In the genomic region with DNA sequence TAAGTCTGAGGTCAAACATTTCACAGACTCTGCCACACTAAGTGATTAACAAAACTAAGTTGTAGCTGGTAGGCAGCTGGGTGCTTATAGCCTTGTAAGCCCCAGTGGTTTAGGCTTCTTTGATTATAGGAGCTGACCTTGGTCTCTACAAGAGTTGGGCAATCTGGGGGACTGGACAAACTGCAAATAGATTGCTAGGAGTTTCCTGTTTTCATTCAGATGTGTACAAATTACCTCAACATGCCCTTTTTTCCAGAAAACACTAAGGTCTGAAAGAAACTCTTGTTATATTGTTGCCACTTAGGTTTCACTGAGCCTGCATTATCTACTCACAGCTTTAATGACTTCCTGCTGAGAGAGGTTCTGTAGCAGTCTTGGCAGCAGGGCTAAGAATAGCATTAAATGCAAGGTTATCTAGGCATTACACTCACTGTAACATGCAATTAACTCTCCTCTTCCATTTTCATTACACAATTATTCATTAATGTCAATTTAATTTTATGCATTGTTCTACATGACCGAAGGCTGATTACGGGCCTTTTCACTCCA, we compare ENCODE assay signal across 12 cellular contexts.
DNase-seq lines count a peak whose midpoint lies in the region; ATAC-seq and TF ChIP-seq lines count a peak whose summit lies in the region.
"Had no signal": no experiment of that assay in that cellular context is flagged by ENCODE, and none has a peak within 500 bp of the region (broad histone marks: within the 10 kb centered on the region; RNA-seq: fewer than 3 reads in every experiment).

No MANE protein-coding gene starts in this region.

- no peak for ATAC-seq in IMR-90 (ENCODE audit: low read depth)
- no peak for ATAC-seq in GM19035 (IDR thresholded peaks at IDR 0.05; ENCODE audit: unreplicated experiment)
- no peak for ATAC-seq in GM18502 (IDR thresholded peaks at IDR 0.05; ENCODE audit: poor library complexity, unreplicated experiment)
- ATAC-seq: foreskin keratinocyte had no signal

- no TSS peak for BruUV-seq in IMR-90 (replicated peaks; lab: Mats Ljungman, UMichigan)

- no peaks in the 10 kb centered on the region for H3K79me1 ChIP-seq in IMR-90 (ENCODE audit: low read depth in 1 of 2, low read length in 2 of 2)

- H2BK5ac ChIP-seq in IMR-90 (ENCODE audit: low read depth, low read length, poor library complexity, severe bottlenecking) = no peak overlapping the region

- H2AK5ac ChIP-seq in IMR-90 (ENCODE audit: low read depth, low read length) = no peak overlapping the region

- no peak overlapping the region for H3K4me3 ChIP-seq in IMR-90 (ENCODE audit: insufficient read depth, low read depth, low read length)
- no peak overlapping the region for H3K4me3 ChIP-seq in hepatocyte

- no peaks in the 10 kb centered on the region for H3K79me2 ChIP-seq in hepatocyte

- no peak overlapping the region for H3K56ac ChIP-seq in IMR-90 (ENCODE audit: extremely low read depth, insufficient read depth, low read length)

- POLR2A ChIA-PET in IMR-90 (lab: Charles Lee; ENCODE audit: unreplicated experiment) = interaction anchor here (1.2 kb wide), 1 partner anchor 311 kb away, joined by 3 read pairs; no protein-coding TSS in a partner anchor

- WGBS in IMR-90 (ENCODE audit: extremely low coverage in 2 of 2, insufficient read length in 1 of 2), 2 experiments = no CpG with 5 or more reads among the region's 2 CpGs
- WGBS in hepatocyte (ENCODE audit: low lambda C conversion rate, missing lambda C conversion rate) = 44% methylated on average over 2 of the region's 2 CpGs

- intact Hi-C loops in IMR-90 (cut with micrococcal nuclease) = no loop called here

- H2AFZ ChIP-seq in IMR-90 (replicated peaks; ENCODE audit: low read length, poor library complexity) (no peak overlapping the region), hepatocyte (no peak overlapping the region)

- H4K20me1 ChIP-seq in IMR-90 (ENCODE audit: insufficient read depth, low read length) = no peaks in the 10 kb centered on the region
- H4K20me1 ChIP-seq in hepatocyte (ENCODE audit: insufficient read depth, poor library complexity, severe bottlenecking) = no peaks in the 10 kb centered on the region

- in situ Hi-C loops in IMR-90 (cut with MboI; ENCODE audit: low sequenced_read_pairs) = no loop called here

- no peak for TF ChIP-seq POLR2A in IMR-90 (IDR thresholded peaks at IDR 0.05; ENCODE audit: low read depth, low read length)

- H3K4me1 ChIP-seq in IMR-90 (ENCODE audit: control insufficient read depth, insufficient read depth, low read length) (no peaks in the 10 kb centered on the region), hepatocyte (ENCODE audit: insufficient read depth) (peaks cover 16% of the 10 kb centered on the region)
- H3K4me1 ChIP-seq: foreskin keratinocyte had no signal

- no peak overlapping the region for H3K4ac ChIP-seq in IMR-90 (ENCODE audit: low read depth, low read length)

- H4K5ac ChIP-seq in IMR-90 (ENCODE audit: low read depth, low read length) = no peak overlapping the region

- TF ChIP-seq RAD21 in IMR-90 (IDR thresholded peaks at IDR 0.05; ENCODE audit: low read length) = no peak

- H3K27me3 ChIP-seq in IMR-90 (ENCODE audit: control insufficient read depth, insufficient read depth, low read length) (no peaks in the 10 kb centered on the region), hepatocyte (no peaks in the 10 kb centered on the region)
- H3K27me3 ChIP-seq: foreskin keratinocyte had no signal

- TF ChIP-seq CTCF in IMR-90 (conservative IDR thresholded peaks at IDR 0.05; ENCODE audit: low read depth, low read length) (no peak), hepatocyte (IDR thresholded peaks at IDR 0.05; ENCODE audit: poor library complexity) (no peak)

- no peak overlapping the region for H3K14ac ChIP-seq in IMR-90 (replicated peaks; ENCODE audit: low read depth, low read length)

- dilution Hi-C loops in IMR-90 (cut with HindIII; ENCODE audit: low sequenced_read_pairs, unreplicated experiment) = no loop called here

- no peak overlapping the region for H3K27ac ChIP-seq in IMR-90 (ENCODE audit: insufficient read depth, low read length)
- H3K27ac ChIP-seq in hepatocyte = peak overlapping the region; percentile 69
- H3K27ac ChIP-seq: foreskin keratinocyte had no signal

- no peak overlapping the region for H2AK9ac ChIP-seq in IMR-90 (replicated peaks; ENCODE audit: low read depth, low read length, poor library complexity)

- H2BK15ac ChIP-seq in IMR-90 (ENCODE audit: low read depth, low read length) = no peak overlapping the region

- no peak overlapping the region for H3K9ac ChIP-seq in IMR-90 (ENCODE audit: low read depth, low read length)

- no peaks in the 10 kb centered on the region for H3K36me3 ChIP-seq in IMR-90 (ENCODE audit: control insufficient read depth, insufficient read depth, low read length)
- H3K36me3 ChIP-seq in hepatocyte (replicated peaks; ENCODE audit: insufficient read depth, low read depth) = no peaks in the 10 kb centered on the region

- no peak overlapping the region for H3K23ac ChIP-seq in IMR-90 (ENCODE audit: low read depth, low read length)

- H2BK120ac ChIP-seq in IMR-90 (ENCODE audit: low read depth, low read length) = no peak overlapping the region

- no peak overlapping the region for H4K91ac ChIP-seq in IMR-90 (ENCODE audit: insufficient read depth, low read depth, low read length)

- no peaks in the 10 kb centered on the region for H3K9me1 ChIP-seq in IMR-90 (ENCODE audit: insufficient read depth, low read length)

- H3K9me3 ChIP-seq in IMR-90 (ENCODE audit: control insufficient read depth, insufficient read depth, low read length) (no peaks in the 10 kb centered on the region), hepatocyte (ENCODE audit: low read depth) (no peaks in the 10 kb centered on the region)

- DNase-seq in A172 (ENCODE audit: low spot score) (peak; percentile 14), IMR-90 (peak; percentile 12), NOMO-1 treated with DMSO at 0.1 percent for 48 hours (lab: John Stamatoyannopoulos, UW; ENCODE audit: unreplicated experiment) (peak; percentile 33), hepatocyte (ENCODE audit: low spot score) (peak; percentile 17), midbrain (lab: John Stamatoyannopoulos, UW) (no peak), inferior parietal cortex (ENCODE audit: extremely low spot score) (no peak)
- DNase-seq: cerebellar nuclear complex, foreskin keratinocyte, GDM1, T-helper 9 cell had no signal

- H3K9me2 ChIP-seq in hepatocyte (replicated peaks; ENCODE audit: insufficient read depth) = no peaks in the 10 kb centered on the region

- H3K18ac ChIP-seq in IMR-90 (ENCODE audit: low read depth, low read length) = no peak overlapping the region

- no peak overlapping the region for H2BK20ac ChIP-seq in IMR-90 (ENCODE audit: low read depth, low read length)

- CTCF ChIA-PET in IMR-90 (lab: Yijun Ruan, JAX) = no interaction called here

- no peak overlapping the region for H3K4me2 ChIP-seq in IMR-90 (ENCODE audit: low read depth, low read length)
- H3K4me2 ChIP-seq in hepatocyte = no peak overlapping the region

- H4K8ac ChIP-seq in IMR-90 (ENCODE audit: low read depth in 2 of 2, low read length in 2 of 2) = no peak overlapping the region

TF ChIP-seq in IMR-90, 13 proteins besides CTCF, POLR2A, EP300 and RAD21:
- TF ChIP-seq CEBPB (IDR thresholded peaks at IDR 0.05; ENCODE audit: low read depth, low read length) (no peak), FOS (IDR thresholded peaks at IDR 0.05; ENCODE audit: low read depth, low read length) (no peak), MXI1 (IDR thresholded peaks at IDR 0.05; ENCODE audit: borderline replicate concordance, low read depth, low read length) (no peak), NFE2L2 (IDR thresholded peaks at IDR 0.05; ENCODE audit: low read depth, low read length) (no peak), MAFK (IDR thresholded peaks at IDR 0.05; ENCODE audit: low read depth, low read length) (no peak), SMC3 (IDR thresholded peaks at IDR 0.05; ENCODE audit: low read depth, low read length) (no peak)
- TF ChIP-seq, protein P1, sequence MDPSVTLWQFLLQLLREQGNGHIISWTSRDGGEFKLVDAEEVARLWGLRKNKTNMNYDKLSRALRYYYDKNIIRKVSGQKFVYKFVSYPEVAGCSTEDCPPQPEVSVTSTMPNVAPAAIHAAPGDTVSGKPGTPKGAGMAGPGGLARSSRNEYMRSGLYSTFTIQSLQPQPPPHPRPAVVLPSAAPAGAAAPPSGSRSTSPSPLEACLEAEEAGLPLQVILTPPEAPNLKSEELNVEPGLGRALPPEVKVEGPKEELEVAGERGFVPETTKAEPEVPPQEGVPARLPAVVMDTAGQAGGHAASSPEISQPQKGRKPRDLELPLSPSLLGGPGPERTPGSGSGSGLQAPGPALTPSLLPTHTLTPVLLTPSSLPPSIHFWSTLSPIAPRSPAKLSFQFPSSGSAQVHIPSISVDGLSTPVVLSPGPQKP (IDR thresholded peaks at IDR 0.05; ENCODE audit: borderline replicate concordance, low read depth, low read length) = no peak
- TF ChIP-seq, protein P2, sequence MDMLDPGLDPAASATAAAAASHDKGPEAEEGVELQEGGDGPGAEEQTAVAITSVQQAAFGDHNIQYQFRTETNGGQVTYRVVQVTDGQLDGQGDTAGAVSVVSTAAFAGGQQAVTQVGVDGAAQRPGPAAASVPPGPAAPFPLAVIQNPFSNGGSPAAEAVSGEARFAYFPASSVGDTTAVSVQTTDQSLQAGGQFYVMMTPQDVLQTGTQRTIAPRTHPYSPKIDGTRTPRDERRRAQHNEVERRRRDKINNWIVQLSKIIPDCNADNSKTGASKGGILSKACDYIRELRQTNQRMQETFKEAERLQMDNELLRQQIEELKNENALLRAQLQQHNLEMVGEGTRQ (IDR thresholded peaks at IDR 0.05; ENCODE audit: low read depth, low read length) = no peak

Comparison
In these comparisons a context has a peak if more than half of its experiments do, and no peak if none do; other contexts are left out.
1. DNase-seq: peak in A172 (single experiment), IMR-90 (single experiment), NOMO-1 treated with DMSO at 0.1 percent for 48 hours (single experiment) and hepatocyte (single experiment); none in midbrain (single experiment) and inferior parietal cortex (single experiment).